ENCODE assay signal across 3 cellular contexts in genomic region chr4:162700815-162701361, GRCh38.
TF ChIP-seq lines count a peak whose summit lies in the region.

No MANE protein-coding gene starts in this region.

TF ChIP-seq in SK-N-SH, 30 proteins besides CTCF, POLR2A, EP300 and RAD21 (continues in another document):
- TF ChIP-seq ZBTB33 (IDR thresholded peaks at IDR 0.05; ENCODE audit: borderline replicate concordance, low read depth) = no peak
- TF ChIP-seq POLR2AphosphoS5 (IDR thresholded peaks at IDR 0.05; ENCODE audit: low read depth, low read length) = no peak
- no peak for TF ChIP-seq EZH2phosphoT487 (IDR thresholded peaks at IDR 0.05; ENCODE audit: borderline replicate concordance, low read depth)
- TF ChIP-seq MAX (IDR thresholded peaks at IDR 0.05; ENCODE audit: low read depth) = no peak
- no peak for TF ChIP-seq GATA2 (CRISPR knock-in tag; IDR thresholded peaks at IDR 0.05)
- no peak for TF ChIP-seq RFX5 (IDR thresholded peaks at IDR 0.05; ENCODE audit: low read length)
- TF ChIP-seq JUND (IDR thresholded peaks at IDR 0.05) = no peak
- TF ChIP-seq TAF1 (IDR thresholded peaks at IDR 0.05; ENCODE audit: borderline replicate concordance, low read depth, low read length) = no peak
- TF ChIP-seq REST (IDR thresholded peaks at IDR 0.05; ENCODE audit: low read depth, low read length) = no peak
- TF ChIP-seq MXI1 (IDR thresholded peaks at IDR 0.05; ENCODE audit: low read depth, low read length) = no peak
- TF ChIP-seq RCOR1 (IDR thresholded peaks at IDR 0.05; ENCODE audit: low read length) = no peak
- TF ChIP-seq SMC3 (IDR thresholded peaks at IDR 0.05; ENCODE audit: low read depth, low read length) = no peak
- TF ChIP-seq USF2 (IDR thresholded peaks at IDR 0.05; ENCODE audit: borderline replicate concordance, low read depth, low read length) = no peak
- no peak for TF ChIP-seq GABPA (IDR thresholded peaks at IDR 0.05; ENCODE audit: low read depth)

TF ChIP-seq in SK-N-SH treated with all-trans-retinoic acid at 6 μM for 48 hours, 23 proteins besides CTCF, POLR2A, EP300 and RAD21 (continued from another document):
- TF ChIP-seq CREB5 (CRISPR knock-in tag; IDR thresholded peaks at IDR 0.05; ENCODE audit: low read depth) = no peak
- TF ChIP-seq GLIS3 (CRISPR knock-in tag; IDR thresholded peaks at IDR 0.05) = no peak
- TF ChIP-seq OSR1 (CRISPR knock-in tag; IDR thresholded peaks at IDR 0.05) = no peak
- no peak for TF ChIP-seq ISL1 (CRISPR knock-in tag; IDR thresholded peaks at IDR 0.05)
- TF ChIP-seq CSRNP3 (CRISPR knock-in tag; IDR thresholded peaks at IDR 0.05) = no peak
- TF ChIP-seq CSDC2 (CRISPR knock-in tag; IDR thresholded peaks at IDR 0.05) = no peak
- no peak for TF ChIP-seq ESRRG (CRISPR knock-in tag; IDR thresholded peaks at IDR 0.05)
- TF ChIP-seq TSHZ2 (CRISPR knock-in tag; IDR thresholded peaks at IDR 0.05) = no peak
- no peak for TF ChIP-seq PATZ1 (CRISPR knock-in tag; IDR thresholded peaks at IDR 0.05; ENCODE audit: borderline replicate concordance)
- no peak for TF ChIP-seq SNAI2 (CRISPR knock-in tag; IDR thresholded peaks at IDR 0.05)
- no peak for TF ChIP-seq TOX (CRISPR knock-in tag; IDR thresholded peaks at IDR 0.05; ENCODE audit: borderline replicate concordance)
- no peak for TF ChIP-seq ARNTL (CRISPR knock-in tag; IDR thresholded peaks at IDR 0.05; ENCODE audit: borderline replicate concordance, low read depth)
- no peak for TF ChIP-seq TCF4 (CRISPR knock-in tag; IDR thresholded peaks at IDR 0.05; ENCODE audit: borderline replicate concordance)
- TF ChIP-seq POU6F1 (CRISPR knock-in tag; IDR thresholded peaks at IDR 0.05; ENCODE audit: borderline replicate concordance, low read depth) = no peak

TF ChIP-seq in WTC11, 78 proteins besides CTCF, POLR2A, EP300 and RAD21 (continued from another document):
- no peak for TF ChIP-seq STAT6 (CRISPR knock-in tag; conservative IDR thresholded peaks at IDR 0.05; ENCODE audit: low read depth)
TF ChIP-seq in WTC11: peak in this region for 0.
